Comparison of ENCODE assay signal across 9 cellular contexts in the genomic region with DNA sequence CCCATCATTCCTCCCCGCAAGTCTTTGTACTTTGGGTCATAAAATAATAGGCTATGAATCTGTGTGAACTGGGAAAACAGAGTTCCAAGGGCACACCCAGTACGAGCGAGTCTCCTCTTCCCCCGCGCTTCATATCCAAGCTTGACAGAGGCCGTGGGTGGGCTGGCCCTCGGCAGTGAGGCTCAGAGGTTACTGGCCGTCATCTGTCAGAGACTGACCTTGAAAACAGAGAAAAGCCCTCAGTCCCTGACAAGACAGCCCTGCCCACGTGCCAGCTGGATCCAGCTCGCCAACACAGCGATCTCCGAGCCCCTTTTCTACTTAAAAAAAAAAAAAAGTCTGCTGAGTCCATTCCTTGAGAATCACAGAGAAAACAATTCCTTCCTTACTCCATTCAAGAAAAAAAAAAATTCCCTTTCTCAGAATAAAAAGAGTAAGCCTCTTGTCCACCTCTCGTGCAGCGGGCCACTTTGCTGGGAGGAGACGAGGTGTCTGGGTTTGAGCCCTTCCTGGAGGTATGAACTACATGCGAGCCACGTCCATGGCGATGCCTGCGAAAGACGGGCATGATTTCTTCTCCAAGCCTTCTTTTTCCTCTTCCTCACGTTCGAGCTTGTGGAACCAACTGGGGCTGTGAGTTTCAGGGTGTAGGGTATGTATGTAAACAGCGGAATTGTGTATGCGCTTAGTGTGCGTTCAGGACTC. TPM values are rescaled to one million over a fixed set of nuclear protein-coding genes. Genes with fewer than 3 reads are reported as not detected.
DNase-seq lines count a peak whose midpoint lies in the region; ATAC-seq and TF ChIP-seq lines count a peak whose summit lies in the region.
"Had no signal": no experiment of that assay in that cellular context is flagged by ENCODE, and none has a peak within 500 bp of the region (broad histone marks: within the 10 kb centered on the region; RNA-seq: fewer than 3 reads in every experiment).

No MANE protein-coding gene starts in this region.

- no peak overlapping the region for H3K27ac Mint-ChIP-seq in GM23338
- H3K27ac Mint-ChIP-seq in activated T-helper 2 cell treated with anti-CD3 and anti-CD28 coated beads, Interferon-gamma antibody, Interleukin-2, Interleukin-4, amounts not matched to agents 10 μg/mL and 5 μg/mL and 100 μg/mL, durations not matched to agents 14 hours and 24 hours and 36 hours, result no peak overlapping the region

- H3K4me1 Mint-ChIP-seq in GM23338, result peaks cover 11% of the 10 kb centered on the region
- peaks cover 11% of the 10 kb centered on the region for H3K4me1 Mint-ChIP-seq in activated T-helper 2 cell treated with anti-CD3 and anti-CD28 coated beads, Interferon-gamma antibody, Interleukin-2, Interleukin-4, amounts not matched to agents 10 μg/mL and 5 μg/mL and 100 μg/mL, durations not matched to agents 14 hours and 24 hours and 36 hours (ENCODE audit: low read depth)

- peak overlapping the region; percentile 96 for H2AFZ ChIP-seq in GM23338

- intact Hi-C loops in activated T-helper 2 cell treated with anti-CD3 and anti-CD28 coated beads, Interferon-gamma antibody, Interleukin-2, Interleukin-4, amounts not matched to agents 10 μg/mL and 5 μg/mL and 100 μg/mL, durations not matched to agents 14 hours and 24 hours and 36 hours (cut with micrococcal nuclease), result loop anchor here (10.0 kb wide), 2 partner anchors 127 to 227 kb away; partner anchors contain the start of gene TFAM

- H3K36me3 ChIP-seq in GM23338 (ENCODE audit: insufficient read depth) (no peaks in the 10 kb centered on the region), iPS DF 6.9 (ENCODE audit: control insufficient read depth, insufficient read depth, low read length) (no peaks in the 10 kb centered on the region), skeletal muscle tissue (ENCODE audit: control insufficient read depth in 3 of 3, insufficient read depth in 3 of 3, low read length in 3 of 3) (no peaks in the 10 kb centered on the region)

- H3K9me2 ChIP-seq in GM23338 (ENCODE audit: insufficient read depth), result no peaks in the 10 kb centered on the region

- no peaks in the 10 kb centered on the region for H3K79me2 ChIP-seq in GM23338 (replicated peaks; ENCODE audit: insufficient read depth)

- H4K20me1 ChIP-seq in GM23338 (replicated peaks; ENCODE audit: insufficient read depth), result no peaks in the 10 kb centered on the region

- peaks cover 51% of the 10 kb centered on the region for H3K27me3 ChIP-seq in GM23338 (ENCODE audit: insufficient read depth)
- H3K27me3 ChIP-seq in iPS DF 6.9 (ENCODE audit: control insufficient read depth, insufficient read depth, low read length), result peaks cover 18% of the 10 kb centered on the region
- H3K27me3 ChIP-seq in skeletal muscle tissue (ENCODE audit: control insufficient read depth in 3 of 3, insufficient read depth in 3 of 3, low read length in 3 of 3), result peaks cover 0 to 11% (median 3%) of the 10 kb centered on the region in 3 donors

- no peak overlapping the region for H3K27ac ChIP-seq in GM23338 (ENCODE audit: low read depth)
- H3K27ac ChIP-seq in iPS DF 6.9 (ENCODE audit: low read length), result no peak overlapping the region
- H3K27ac ChIP-seq in skeletal muscle tissue (ENCODE audit: low read depth, low read length), result peak overlapping the region; percentile 41

- no CpG with 5 or more reads among the region's 25 CpGs for WGBS in iPS DF 6.9 (ENCODE audit: insufficient coverage, insufficient read length)

- H3K9me3 ChIP-seq in iPS DF 6.9 (ENCODE audit: control insufficient read depth, insufficient read depth, low read length) (no peaks in the 10 kb centered on the region), skeletal muscle tissue (ENCODE audit: control insufficient read depth in 3 of 3, low read length in 3 of 3) (no peaks in the 10 kb centered on the region)

- peaks cover 18% of the 10 kb centered on the region for H3K4me1 ChIP-seq in GM23338 (ENCODE audit: insufficient read depth)
- peaks cover 1% of the 10 kb centered on the region for H3K4me1 ChIP-seq in iPS DF 6.9 (ENCODE audit: control insufficient read depth, insufficient read depth, low read length)
- peaks cover 0 to 18% (median 0%) of the 10 kb centered on the region in 3 donors for H3K4me1 ChIP-seq in skeletal muscle tissue (ENCODE audit: control insufficient read depth in 3 of 3, insufficient read depth in 3 of 3, low read length in 3 of 3)

- H3K9me3 Mint-ChIP-seq in GM23338, result no peaks in the 10 kb centered on the region; the same call in 2 of the 3 replicates
- H3K9me3 Mint-ChIP-seq in activated T-helper 2 cell treated with anti-CD3 and anti-CD28 coated beads, Interferon-gamma antibody, Interleukin-2, Interleukin-4, amounts not matched to agents 10 μg/mL and 5 μg/mL and 100 μg/mL, durations not matched to agents 14 hours and 24 hours and 36 hours, result no peaks in the 10 kb centered on the region

- ATAC-seq in GM23338 (peak; percentile 16; the same call in 2 of the 3 replicates), HG03139 (IDR thresholded peaks at IDR 0.05; ENCODE audit: unreplicated experiment) (no peak)
- ATAC-seq: K562 had no signal

- DNase-seq in GM23338 (ENCODE audit: low spot score) (peak; percentile 24), iPS DF 6.9 (ENCODE audit: low read depth, low spot score) (no peak), cortex of kidney (lab: John Stamatoyannopoulos, UW) (no peak), NCI-H1436 (lab: John Stamatoyannopoulos, UW) (no peak)
- no peak for DNase-seq in activated T-helper 2 cell treated with anti-CD3 and anti-CD28 coated beads, Interferon-gamma antibody, Interleukin-2, Interleukin-4, amounts not matched to agents 10 μg/mL and 5 μg/mL and 100 μg/mL, durations not matched to agents 14 hours and 24 hours and 36 hours (ENCODE audit: low spot score)
- no peak for DNase-seq in stimulated activated CD4-positive, alpha-beta T cell treated with anti-CD3 and anti-CD28 coated beads, Interleukin-1b, Interleukin-23, amount 100 ng/mL, for 48 hours

- no peaks in the 10 kb centered on the region; the same call in 1 of the 2 replicates for H3F3A ChIP-seq in GM23338 (replicated peaks; ENCODE audit: low read depth)

- H3K36me3 Mint-ChIP-seq in GM23338 (ENCODE audit: low read depth), result no peaks in the 10 kb centered on the region; the same call in 2 of the 3 replicates
- H3K36me3 Mint-ChIP-seq in activated T-helper 2 cell treated with anti-CD3 and anti-CD28 coated beads, Interferon-gamma antibody, Interleukin-2, Interleukin-4, amounts not matched to agents 10 μg/mL and 5 μg/mL and 100 μg/mL, durations not matched to agents 14 hours and 24 hours and 36 hours (ENCODE audit: low read depth), result no peaks in the 10 kb centered on the region

- peak overlapping the region in 2 of 3 donors; percentile 71 to 83 for H3K9ac ChIP-seq in skeletal muscle tissue (ENCODE audit: low read depth in 1 of 3, low read length in 3 of 3)

- H3K4me3 Mint-ChIP-seq in GM23338, result peak overlapping the region; percentile 79
- peak overlapping the region; percentile 68 for H3K4me3 Mint-ChIP-seq in activated T-helper 2 cell treated with anti-CD3 and anti-CD28 coated beads, Interferon-gamma antibody, Interleukin-2, Interleukin-4, amounts not matched to agents 10 μg/mL and 5 μg/mL and 100 μg/mL, durations not matched to agents 14 hours and 24 hours and 36 hours (ENCODE audit: low read depth)

- H3K27me3 Mint-ChIP-seq in GM23338 (ENCODE audit: insufficient read depth, low read depth, poor library complexity), result peaks cover 31% of the 10 kb centered on the region
- peaks cover 28% of the 10 kb centered on the region for H3K27me3 Mint-ChIP-seq in activated T-helper 2 cell treated with anti-CD3 and anti-CD28 coated beads, Interferon-gamma antibody, Interleukin-2, Interleukin-4, amounts not matched to agents 10 μg/mL and 5 μg/mL and 100 μg/mL, durations not matched to agents 14 hours and 24 hours and 36 hours (ENCODE audit: low read depth)

- H3K4me2 ChIP-seq in GM23338, result peak overlapping the region; percentile 89

- TF ChIP-seq CTCF in GM23338 (conservative IDR thresholded peaks at IDR 0.05; ENCODE audit: low read depth in 2 of 2), result no peak

- H3K4me3 ChIP-seq in GM23338 (peak overlapping the region; percentile 75), iPS DF 6.9 (ENCODE audit: low read length) (peak overlapping the region; percentile 62; the same call in 1 of the 2 replicates), skeletal muscle tissue (ENCODE audit: low read length in 3 of 3) (peak overlapping the region; percentile 80 to 82 (median 81))
- H3K4me3 ChIP-seq: K562 had no signal

TF ChIP-seq in GM23338, 12 proteins besides CTCF, POLR2A, EP300 and RAD21 (continues in another document):
- TF ChIP-seq, protein P1, sequence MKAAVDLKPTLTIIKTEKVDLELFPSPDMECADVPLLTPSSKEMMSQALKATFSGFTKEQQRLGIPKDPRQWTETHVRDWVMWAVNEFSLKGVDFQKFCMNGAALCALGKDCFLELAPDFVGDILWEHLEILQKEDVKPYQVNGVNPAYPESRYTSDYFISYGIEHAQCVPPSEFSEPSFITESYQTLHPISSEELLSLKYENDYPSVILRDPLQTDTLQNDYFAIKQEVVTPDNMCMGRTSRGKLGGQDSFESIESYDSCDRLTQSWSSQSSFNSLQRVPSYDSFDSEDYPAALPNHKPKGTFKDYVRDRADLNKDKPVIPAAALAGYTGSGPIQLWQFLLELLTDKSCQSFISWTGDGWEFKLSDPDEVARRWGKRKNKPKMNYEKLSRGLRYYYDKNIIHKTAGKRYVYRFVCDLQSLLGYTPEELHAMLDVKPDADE (IDR thresholded peaks at IDR 0.05), result no peak

RNA-seq across cellular contexts. Expression of gene BICC1, which starts 0.8 kb away (rescaled TPM):
- 2.1 and 2.2 TPM in 2 replicates for total RNA-seq in GM23338 (2014; rRNA removed; shearing (Covaris generic))
- polyA plus RNA-seq in GM23338 (2016; fragmentation: Nextera tagmentation; extraction: Ambion mirVana), result 0.94 and 1.3 TPM in 2 replicates
- total RNA-seq in activated T-helper 2 cell treated with anti-CD3 and anti-CD28 coated beads, Interferon-gamma antibody, Interleukin-2, Interleukin-4, amounts not matched to agents 10 μg/mL and 5 μg/mL and 100 μg/mL, durations not matched to agents 14 hours and 24 hours and 36 hours, result 0.11 and 0.21 TPM in 2 replicates
- total RNA-seq in skeletal muscle tissue, result 25.6 TPM
- total RNA-seq: K562 had no signal
- polyA plus RNA-seq: K562 had no signal
